In the genomic region with DNA sequence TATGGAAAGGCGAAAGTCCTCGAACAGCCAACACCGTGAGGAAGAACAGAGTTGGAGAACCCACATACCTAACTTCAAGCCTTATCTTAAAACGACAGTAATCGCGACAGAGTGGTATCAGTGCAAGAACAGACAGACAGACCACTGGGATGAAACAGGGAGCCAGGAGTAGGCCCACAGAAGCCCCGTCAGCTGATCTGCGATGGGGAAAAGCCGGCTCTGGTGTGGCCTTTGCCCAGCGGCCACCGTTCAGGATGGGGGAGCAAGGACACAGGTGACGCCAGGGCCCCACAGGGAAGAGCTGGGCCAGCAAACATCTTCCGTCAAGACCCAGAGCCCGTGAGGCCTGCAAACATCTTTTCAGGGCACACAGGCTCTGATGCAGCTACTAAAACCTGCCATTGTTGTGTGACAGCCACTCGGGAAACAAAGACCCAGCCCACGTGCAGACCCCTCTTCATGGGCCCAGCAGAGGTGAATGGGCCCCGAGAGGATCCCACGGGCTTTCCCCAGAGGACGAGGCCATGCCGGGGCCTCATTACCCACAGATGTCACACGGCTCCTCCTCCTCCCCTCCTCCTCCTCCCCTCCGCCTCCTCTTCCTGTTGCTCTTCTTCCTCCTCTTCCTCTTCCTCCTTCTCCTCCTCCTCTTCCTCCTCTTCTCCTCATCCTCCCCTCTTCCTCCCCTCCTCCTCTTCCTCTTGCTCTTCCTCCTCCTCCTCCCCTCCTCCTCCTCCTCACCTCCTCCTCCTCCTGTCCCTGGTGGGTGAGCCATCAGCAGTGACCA, we compare ENCODE assay signal across 21 cellular contexts.
A peak's percentile ranks its signal among the peaks of the same experiment; 100 is the strongest.
DNase-seq lines count a peak whose midpoint lies in the region; ATAC-seq and TF ChIP-seq lines count a peak whose summit lies in the region.
"Had no signal": no experiment of that assay in that cellular context is flagged by ENCODE, and none has a peak within 500 bp of the region (broad histone marks: within the 10 kb centered on the region; RNA-seq: fewer than 3 reads in every experiment).

No MANE protein-coding gene starts in this region.

- intact Hi-C loops in Calu3 (cut with micrococcal nuclease; ENCODE audit: unreplicated experiment) (no loop called here), left lung (cut with DNase I) (no loop called here), vagina (cut with DNase I) (no loop called here)

- DNase-seq in Calu3 (no peak), WERI-Rb-1 (no peak), left lung (peak; percentile 25 to 45), DMS 273 (lab: John Stamatoyannopoulos, UW; ENCODE audit: unreplicated experiment) (no peak), vagina (ENCODE audit: extremely low spot score in 2 of 2) (no peak), NCI-H524 treated with DMSO at 0.1 percent for 48 hours (lab: John Stamatoyannopoulos, UW) (no peak), amniotic stem cell (lab: John Stamatoyannopoulos, UW) (no peak)
- DNase-seq: CD8-positive, alpha-beta T cell; DND-41; GM23248; KBM-7; NCI-H1105 treated with DMSO at 0.1 percent for 48 hours; NCI-H1694 treated with DMSO at 0.1 percent for 48 hours; NCI-H510A; NCI-H774; OCI-M1; SHP77 had no signal

- peak overlapping the region; percentile 75; the same call in 1 of the 2 replicates for H3K27ac ChIP-seq in WERI-Rb-1
- H3K27ac ChIP-seq in left lung, result no peak overlapping the region
- peak overlapping the region; percentile 58 for H3K27ac ChIP-seq in skeletal muscle tissue (ENCODE audit: low read depth, low read length)
- no peak overlapping the region for H3K27ac ChIP-seq in vagina
- H3K27ac ChIP-seq: GM23248, SK-N-MC had no signal

- H3K4me3 Mint-ChIP-seq in Calu3 (ENCODE audit: low read depth, unreplicated experiment), result no peak overlapping the region
- H3K4me3 Mint-ChIP-seq: CD8-positive, alpha-beta T cell had no signal

- TF ChIP-seq CTCF in Calu3 (IDR thresholded peaks at IDR 0.05; ENCODE audit: unreplicated experiment), result no peak
- TF ChIP-seq CTCF in WERI-Rb-1 (IDR thresholded peaks at IDR 0.05; ENCODE audit: low read depth, low read length), result no peak
- no peak for TF ChIP-seq CTCF in left lung (IDR thresholded peaks at IDR 0.05)
- TF ChIP-seq CTCF in vagina (IDR thresholded peaks at IDR 0.05), result no peak

- ATAC-seq in left lung, result no peak
- ATAC-seq: A549; CD8-positive, alpha-beta T cell; HCT116 had no signal

- peaks cover 0 to 12% of the 10 kb centered on the region in 2 donors for H3K4me1 ChIP-seq in left lung
- peaks cover 0 to 5% (median 2%) of the 10 kb centered on the region in 3 donors for H3K4me1 ChIP-seq in skeletal muscle tissue (ENCODE audit: control insufficient read depth in 3 of 3, insufficient read depth in 3 of 3, low read length in 3 of 3)
- peaks cover 16% of the 10 kb centered on the region for H3K4me1 ChIP-seq in vagina

- peaks cover 23% of the 10 kb centered on the region for H3K4me1 Mint-ChIP-seq in Calu3 (ENCODE audit: low read depth, unreplicated experiment)

- peaks cover 27% of the 10 kb centered on the region for H3K27me3 Mint-ChIP-seq in Calu3 (ENCODE audit: unreplicated experiment)

- H3K27me3 ChIP-seq in WERI-Rb-1 (ENCODE audit: insufficient read depth, low read depth, severe bottlenecking) (no peaks in the 10 kb centered on the region), left lung (peaks cover 5 to 25% of the 10 kb centered on the region in 2 donors), skeletal muscle tissue (ENCODE audit: control insufficient read depth in 3 of 3, insufficient read depth in 3 of 3, low read length in 3 of 3) (peaks cover 0 to 13% (median 0%) of the 10 kb centered on the region in 3 donors), vagina (no peaks in the 10 kb centered on the region)

- H3K9ac ChIP-seq in skeletal muscle tissue (ENCODE audit: low read depth in 1 of 3, low read length in 3 of 3), result no peak overlapping the region
- H3K9ac ChIP-seq: GM23248 had no signal

- H3K36me3 Mint-ChIP-seq in Calu3 (ENCODE audit: insufficient read depth, unreplicated experiment), result peaks cover 5% of the 10 kb centered on the region
- H3K36me3 Mint-ChIP-seq: CD8-positive, alpha-beta T cell had no signal

- H3K27ac Mint-ChIP-seq in Calu3 (ENCODE audit: unreplicated experiment), result peak overlapping the region; percentile 2
- H3K27ac Mint-ChIP-seq: CD8-positive, alpha-beta T cell had no signal

- H3K9me3 ChIP-seq in WERI-Rb-1 (ENCODE audit: severe bottlenecking), result peaks cover 4% of the 10 kb centered on the region
- H3K9me3 ChIP-seq in left lung, result peaks cover 0 to 10% of the 10 kb centered on the region in 2 donors
- peaks cover 0 to 4% (median 4%) of the 10 kb centered on the region in 3 donors for H3K9me3 ChIP-seq in skeletal muscle tissue (ENCODE audit: control insufficient read depth in 3 of 3, low read length in 3 of 3)
- no peaks in the 10 kb centered on the region for H3K9me3 ChIP-seq in vagina

- CTCF ChIA-PET in Calu3 (lab: Charles Lee), result no interaction called here

- TF ChIP-seq POLR2A in vagina (IDR thresholded peaks at IDR 0.05), result no peak

- no peaks in the 10 kb centered on the region for H3K9me3 Mint-ChIP-seq in Calu3 (ENCODE audit: low read depth, unreplicated experiment)

- H3K4me3 ChIP-seq in WERI-Rb-1 (ENCODE audit: low read depth, low read length) (no peak overlapping the region), left lung (no peak overlapping the region), skeletal muscle tissue (ENCODE audit: low read length in 3 of 3) (no peak overlapping the region), vagina (no peak overlapping the region)
- H3K4me3 ChIP-seq: A549, GM23248, SK-N-MC had no signal

- no TSS peak for BruUV-seq in Calu3 (replicated peaks; lab: Mats Ljungman, UMichigan)

- H3K36me3 ChIP-seq in WERI-Rb-1 (no peaks in the 10 kb centered on the region), left lung (no peaks in the 10 kb centered on the region), skeletal muscle tissue (ENCODE audit: control insufficient read depth in 3 of 3, insufficient read depth in 3 of 3, low read length in 3 of 3) (no peaks in the 10 kb centered on the region), vagina (no peaks in the 10 kb centered on the region)

Comparison
In these comparisons a context has a peak if more than half of its experiments do, and no peak if none do; other contexts are left out.
1. DNase-seq: peak in left lung (2 of 2); none in Calu3 (single experiment), WERI-Rb-1 (single experiment), DMS 273 (single experiment), vagina (0 of 2), NCI-H524 treated with DMSO at 0.1 percent for 48 hours (single experiment) and amniotic stem cell (single experiment).
2. H3K27ac ChIP-seq: peak in WERI-Rb-1 (single experiment) and skeletal muscle tissue (single experiment); none in left lung (0 of 2) and vagina (single experiment).